1 cellular context compared by ENCODE assay signal in genomic region chr4:128709268-128709667, GRCh38.
TF ChIP-seq lines count a peak whose summit lies in the region.

No MANE protein-coding gene starts in this region.

TF ChIP-seq in K562, 482 proteins besides CTCF, POLR2A, EP300 and RAD21 (continued from another document):
- TF ChIP-seq ZBTB40 (IDR thresholded peaks at IDR 0.05) (0 out of 2 replicates have a peak, but pooled peaks have one; percentile 29), ZBTB40 (CRISPR knock-in tag; IDR thresholded peaks at IDR 0.05) (no peak)
TF ChIP-seq in K562: peak in this region for 3.
